Comparison of ENCODE assay signal across 16 cellular contexts in the genomic region with DNA sequence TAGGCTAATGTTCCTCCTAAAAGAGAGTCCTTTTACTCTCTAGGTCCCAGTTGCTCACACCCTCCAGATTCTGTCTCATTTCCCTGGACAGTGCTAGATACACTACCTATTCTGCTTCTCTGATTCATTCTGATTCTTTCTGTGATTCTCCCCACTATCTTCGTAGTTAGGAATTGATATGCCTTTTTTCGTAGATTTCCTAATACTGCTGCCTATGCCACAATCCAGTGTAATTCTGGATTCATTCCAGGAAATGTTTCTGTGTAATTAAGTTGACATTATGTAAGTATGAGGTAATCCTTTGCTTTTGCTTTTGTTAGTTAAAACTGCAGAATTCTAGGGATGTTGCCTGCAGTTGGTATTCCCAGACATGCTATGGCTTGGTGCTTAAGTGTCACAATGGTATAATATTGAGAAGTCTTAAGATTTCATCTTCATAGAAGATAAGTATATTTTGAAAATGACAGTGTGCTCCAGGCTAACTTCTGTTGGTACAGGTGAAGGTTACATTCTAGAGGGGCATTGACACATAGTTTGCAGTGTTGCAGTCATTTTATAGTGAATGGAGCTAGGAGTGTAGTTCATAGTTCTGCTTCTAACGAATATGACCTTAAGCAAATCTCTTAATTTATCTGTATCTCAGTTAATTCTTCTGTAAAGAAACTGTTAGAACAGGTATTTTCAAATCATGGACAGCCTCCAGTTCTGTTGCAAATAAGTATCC. TPM values are rescaled to one million over a fixed set of nuclear protein-coding genes. Genes with fewer than 3 reads are reported as not detected.
DNase-seq lines count a peak whose midpoint lies in the region; ATAC-seq, FAIRE-seq and TF ChIP-seq lines count a peak whose summit lies in the region.
"Had no signal": no experiment of that assay in that cellular context is flagged by ENCODE, and none has a peak within 500 bp of the region (broad histone marks: within the 10 kb centered on the region; RNA-seq: fewer than 3 reads in every experiment).

No MANE protein-coding gene starts in this region.

- H3K9me3 ChIP-seq in right atrium auricular region (no peaks in the 10 kb centered on the region), keratinocyte (ENCODE audit: control insufficient read depth, low read depth, low read length) (no peaks in the 10 kb centered on the region), subcutaneous abdominal adipose tissue (ENCODE audit: control insufficient read depth in 5 of 5, low read length in 5 of 5) (no peaks in the 10 kb centered on the region)
- H3K9me3 ChIP-seq: uterus had no signal

- intact Hi-C loops in Right ventricle myocardium superior (cut with DNase I), result no loop called here

- DNase-seq in Right ventricle myocardium superior (no peak), right atrium auricular region (ENCODE audit: low spot score) (no peak), choroid plexus epithelial cell (ENCODE audit: low read depth) (peak; percentile 61), keratinocyte (ENCODE audit: low read depth, low spot score) (no peak), islet precursor cell (no peak), LoVo (ENCODE audit: low spot score) (no peak), COLO829 (ENCODE audit: low spot score) (no peak)
- DNase-seq: activated T-cell treated with anti-CD3 and anti-CD28 coated beads, Interleukin-2, amount 50 U/mL, for 24 hours; NCI-H1436 treated with DMSO at 0.1 percent for 48 hours; right cardiac atrium; stimulated activated CD4-positive, alpha-beta T cell treated with anti-CD3 and anti-CD28 coated beads, Interleukin-2, amount 100 ng/mL, for 24 hours; uterus had no signal

- no peaks in the 10 kb centered on the region for H3K27me3 ChIP-seq in right atrium auricular region
- H3K27me3 ChIP-seq in keratinocyte (ENCODE audit: control insufficient read depth, extremely low read depth, insufficient read depth, low read length), result no peaks in the 10 kb centered on the region
- H3K27me3 ChIP-seq in subcutaneous abdominal adipose tissue (ENCODE audit: control insufficient read depth in 5 of 5, insufficient read depth in 4 of 5, low read length in 5 of 5), result no peaks in the 10 kb centered on the region
- H3K27me3 ChIP-seq: uterus had no signal

- no peaks in the 10 kb centered on the region for H3K9me1 ChIP-seq in keratinocyte (ENCODE audit: control insufficient read depth, extremely low read depth, insufficient read depth, low read length)

- H4K20me1 ChIP-seq in keratinocyte (ENCODE audit: control insufficient read depth, extremely low read depth, insufficient read depth, low read length), result no peaks in the 10 kb centered on the region

- H3K4me3 ChIP-seq in right atrium auricular region (no peak overlapping the region), choroid plexus epithelial cell (ENCODE audit: low read depth, low read length) (no peak overlapping the region), keratinocyte (ENCODE audit: control insufficient read depth in 2 of 3, extremely low read depth in 1 of 3, insufficient read depth in 2 of 3, low read depth in 1 of 3, low read length in 3 of 3) (no peak overlapping the region), subcutaneous abdominal adipose tissue (ENCODE audit: low read depth in 1 of 5, low read length in 5 of 5) (no peak overlapping the region)
- H3K4me3 ChIP-seq: uterus had no signal

- ATAC-seq in Right ventricle myocardium superior (ENCODE audit: poor library complexity), result peak; percentile 66

- peak overlapping the region; percentile 43 for H3K4me2 ChIP-seq in keratinocyte (ENCODE audit: control insufficient read depth, extremely low read depth, insufficient read depth, low read depth, low read length)

- dilution Hi-C loops in keratinocyte (cut with MboI; ENCODE audit: extremely low pct_ligation_motif_present, low sequenced_read_pairs), result no loop called here

- H3K4me1 ChIP-seq in right atrium auricular region (peaks cover 0 to 8% of the 10 kb centered on the region in 2 donors), keratinocyte (ENCODE audit: control insufficient read depth, extremely low read depth, insufficient read depth, low read length) (peaks cover 24% of the 10 kb centered on the region), subcutaneous abdominal adipose tissue (ENCODE audit: control insufficient read depth in 5 of 5, insufficient read depth in 5 of 5, low read length in 5 of 5) (peaks cover 5 to 24% (median 10%) of the 10 kb centered on the region in 5 donors)
- H3K4me1 ChIP-seq: uterus had no signal

- TF ChIP-seq CTCF in right atrium auricular region (IDR thresholded peaks at IDR 0.05) (no peak), choroid plexus epithelial cell (conservative IDR thresholded peaks at IDR 0.05; ENCODE audit: low read depth, low read length) (no peak), keratinocyte (optimal IDR thresholded peaks at IDR 0.05 in 1 of 3, IDR thresholded peaks at IDR 0.05 in 1 of 3, conservative IDR thresholded peaks at IDR 0.05 in 1 of 3; ENCODE audit: extremely low read depth in 1 of 3, insufficient read depth in 2 of 3, low read length in 3 of 3) (no peak)

- peak; percentile 84 for FAIRE-seq in keratinocyte (lab: Jason Lieb, UNC)
- FAIRE-seq: A204.1, GM19239, RCC 7860 had no signal

- H2AFZ ChIP-seq in keratinocyte (ENCODE audit: control insufficient read depth, low read length), result no peak overlapping the region

- H3K79me2 ChIP-seq in keratinocyte (ENCODE audit: control insufficient read depth, insufficient read depth, low read length), result no peaks in the 10 kb centered on the region

- H3K27ac ChIP-seq in right atrium auricular region (no peak overlapping the region), keratinocyte (ENCODE audit: control insufficient read depth, insufficient read depth, low read length) (no peak overlapping the region), subcutaneous abdominal adipose tissue (ENCODE audit: low read depth, low read length) (peak overlapping the region; percentile 38)
- H3K27ac ChIP-seq: uterus had no signal

- H3K9ac ChIP-seq in keratinocyte (ENCODE audit: control insufficient read depth, extremely low read depth, insufficient read depth, low read length), result no peak overlapping the region
- H3K9ac ChIP-seq in subcutaneous abdominal adipose tissue (ENCODE audit: low read length in 5 of 5), result peak overlapping the region in 2 of 5 donors; percentile 6 to 43

- H3K36me3 ChIP-seq in right atrium auricular region, result peaks cover 18% of the 10 kb centered on the region
- no peaks in the 10 kb centered on the region for H3K36me3 ChIP-seq in keratinocyte (ENCODE audit: control insufficient read depth in 2 of 2, extremely low read depth in 1 of 2, insufficient read depth in 2 of 2, low read length in 2 of 2)
- peaks cover 11 to 41% (median 24%) of the 10 kb centered on the region in 5 donors for H3K36me3 ChIP-seq in subcutaneous abdominal adipose tissue (ENCODE audit: control insufficient read depth in 5 of 5, insufficient read depth in 5 of 5, low read length in 5 of 5)
- H3K36me3 ChIP-seq: uterus had no signal

RNA-seq across cellular contexts. Expression of gene RIOX2, which starts 54.3 kb away (rescaled TPM):
- total RNA-seq in Right ventricle myocardium superior (9.5 TPM), right atrium auricular region (10 to 100 TPM in 1 of 2 donors, 1 to 10 TPM in 1; 9.5 to 13.6 TPM)
- 34.0 to 45.2 TPM (median 35.2 TPM) in 3 replicates for polyA plus RNA-seq in keratinocyte
- polyA plus RNA-seq in keratinocyte (2011; ENCODE audit: low read depth), result 43.5 TPM
- polyA plus RNA-seq in keratinocyte (2011; cell fraction: cytosol; rRNA removed), result 24.2 and 38.7 TPM in 2 replicates
- polyA plus RNA-seq in keratinocyte (2011; cell fraction: nucleus; rRNA removed), result 44.8 and 58.4 TPM in 2 replicates
- polyA plus RNA-seq in keratinocyte (2012; ENCODE audit: low replicate concordance), result 27.4 and 31.4 TPM in 2 replicates
- 19.8 to 33.0 TPM (median 32.8 TPM) in 3 replicates for polyA minus RNA-seq in keratinocyte
- polyA minus RNA-seq in keratinocyte (2011; cell fraction: cytosol; rRNA and poly(A)+ RNA removed), result 24.0 TPM
- 27.6 and 31.7 TPM in 2 replicates for polyA minus RNA-seq in keratinocyte (2011; cell fraction: nucleus; rRNA and poly(A)+ RNA removed)
